25 cellular contexts compared by ENCODE assay signal in the genomic region with DNA sequence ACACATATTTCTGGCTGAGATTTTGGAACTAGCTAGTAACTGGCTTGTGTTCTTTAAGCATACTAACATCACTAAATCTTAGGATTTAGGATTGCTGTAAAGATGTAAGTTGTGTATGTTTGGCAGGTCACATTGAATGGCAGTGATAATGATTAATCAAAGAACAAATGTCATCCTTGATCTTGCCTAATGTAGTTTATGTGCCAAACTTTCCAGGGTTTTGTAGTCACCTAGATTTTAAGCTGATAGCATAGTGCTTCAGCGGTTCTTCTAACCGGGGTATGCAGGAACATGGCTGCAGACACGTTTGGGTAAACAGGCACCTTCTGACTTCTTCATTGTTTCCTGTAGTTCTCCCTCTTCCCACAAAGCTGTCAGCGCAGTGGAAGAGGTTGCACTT. TPM values are rescaled to one million over a fixed set of nuclear protein-coding genes. Genes with fewer than 3 reads are reported as not detected.
DNase-seq lines count a peak whose midpoint lies in the region; ATAC-seq and TF ChIP-seq lines count a peak whose summit lies in the region.
"Had no signal": no experiment of that assay in that cellular context is flagged by ENCODE, and none has a peak within 500 bp of the region (broad histone marks: within the 10 kb centered on the region; RNA-seq: fewer than 3 reads in every experiment).

No MANE protein-coding gene starts in this region.

- no peak overlapping the region for H2AFZ ChIP-seq in GM23338

- H3K27ac ChIP-seq in cardiac muscle cell (peak overlapping the region; percentile 38), right atrium auricular region (no peak overlapping the region), GM23338 (ENCODE audit: low read depth) (0 out of 2 replicates have a peak overlapping the region, but pooled peaks have one; percentile 16), thyroid gland (peak overlapping the region; percentile 31 to 85 (median 83))
- H3K27ac ChIP-seq: adrenal gland, lower lobe of right lung, SJSA1 had no signal

- intact Hi-C loops in thyroid gland (cut with DNase I), result no loop called here

- H3K9me2 ChIP-seq in GM23338 (ENCODE audit: insufficient read depth), result no peaks in the 10 kb centered on the region

- H3K79me2 ChIP-seq in GM23338 (replicated peaks; ENCODE audit: insufficient read depth), result peaks cover 6% of the 10 kb centered on the region; the same call in 1 of the 2 replicates

- H3K9me3 Mint-ChIP-seq in GM23338 (no peaks in the 10 kb centered on the region), chondrocyte (ENCODE audit: low read depth) (no peaks in the 10 kb centered on the region)
- H3K9me3 Mint-ChIP-seq: natural killer cell; T-helper 2 cell treated with Interferon-gamma antibody and Interleukin-4, amounts not matched to agents 5 μg/mL and 100 μg/mL, for 36 hours had no signal

- TF ChIP-seq POLR2A in thyroid gland (IDR thresholded peaks at IDR 0.05), result no peak

- 66 to 75% methylated on average over 4 of the region's 4 CpGs for WGBS in thyroid gland, 2 donors

- peaks cover 3% of the 10 kb centered on the region; the same call in 1 of the 3 replicates for H3K4me1 Mint-ChIP-seq in GM23338
- H3K4me1 Mint-ChIP-seq in chondrocyte (ENCODE audit: low read depth), result peaks cover 4% of the 10 kb centered on the region

- H4K20me1 ChIP-seq in GM23338 (replicated peaks; ENCODE audit: insufficient read depth), result no peaks in the 10 kb centered on the region; the same call in 1 of the 2 replicates

- H3K27me3 ChIP-seq in cardiac muscle cell (no peaks in the 10 kb centered on the region), right atrium auricular region (no peaks in the 10 kb centered on the region), GM23338 (ENCODE audit: insufficient read depth) (no peaks in the 10 kb centered on the region), thyroid gland (no peaks in the 10 kb centered on the region)
- H3K27me3 ChIP-seq: adrenal gland, esophagus squamous epithelium, SJSA1 had no signal

- H3K27me3 Mint-ChIP-seq in GM23338 (ENCODE audit: insufficient read depth, low read depth, poor library complexity) (no peaks in the 10 kb centered on the region), chondrocyte (ENCODE audit: low read depth) (no peaks in the 10 kb centered on the region)

- DNase-seq in cardiac muscle cell (ENCODE audit: low read depth in 1 of 2, low spot score in 1 of 2) (peak in 1 of 2 donors; percentile 18), right atrium auricular region (ENCODE audit: low spot score) (no peak), GM23338 (ENCODE audit: low spot score) (no peak), chondrocyte (ENCODE audit: low spot score) (no peak), thyroid gland (no peak), NCI-H1105 (lab: John Stamatoyannopoulos, UW) (no peak)
- DNase-seq: activated T-cell treated with anti-CD3 and anti-CD28 coated beads for 4 hours; adrenal gland; effector CD4-positive, alpha-beta T cell; esophagus squamous epithelium; glutamatergic neuron; Kasumi-1; lower lobe of right lung; natural killer cell; NCI-H1092 treated with DMSO at 0.1 percent for 48 hours; NCI-H526 treated with DMSO at 0.1 percent for 48 hours; posterior cingulate gyrus; small intestine; stimulated activated CD4-positive, alpha-beta T cell treated with anti-CD3 and anti-CD28 coated beads, Interleukin-4, amount 100 ng/mL, for 1 hour; substantia nigra had no signal

- no peaks in the 10 kb centered on the region for H3F3A ChIP-seq in GM23338 (replicated peaks; ENCODE audit: low read depth)

- H3K4me3 Mint-ChIP-seq in GM23338 (no peak overlapping the region), chondrocyte (ENCODE audit: unreplicated experiment) (no peak overlapping the region)
- H3K4me3 Mint-ChIP-seq: natural killer cell; T-helper 2 cell treated with Interferon-gamma antibody and Interleukin-4, amounts not matched to agents 5 μg/mL and 100 μg/mL, for 36 hours had no signal

- H3K27ac Mint-ChIP-seq in GM23338 (no peak overlapping the region), chondrocyte (ENCODE audit: unreplicated experiment) (peak overlapping the region; percentile 65)
- H3K27ac Mint-ChIP-seq: natural killer cell; T-helper 2 cell treated with Interferon-gamma antibody and Interleukin-4, amounts not matched to agents 5 μg/mL and 100 μg/mL, for 36 hours had no signal

- TF ChIP-seq CTCF in cardiac muscle cell (IDR thresholded peaks at IDR 0.05; ENCODE audit: low read depth, low read length), result no peak
- TF ChIP-seq CTCF in right atrium auricular region (IDR thresholded peaks at IDR 0.05), result no peak
- no peak for TF ChIP-seq CTCF in GM23338 (conservative IDR thresholded peaks at IDR 0.05; ENCODE audit: low read depth in 2 of 2)
- no peak for TF ChIP-seq CTCF in chondrocyte (IDR thresholded peaks at IDR 0.05)
- no peak for TF ChIP-seq CTCF in thyroid gland (IDR thresholded peaks at IDR 0.05)

- H3K4me1 ChIP-seq in cardiac muscle cell (ENCODE audit: low read depth) (peaks cover 13% of the 10 kb centered on the region), right atrium auricular region (peaks cover 0 to 17% of the 10 kb centered on the region in 2 donors), GM23338 (ENCODE audit: insufficient read depth) (no peaks in the 10 kb centered on the region), thyroid gland (peaks cover 69 to 87% of the 10 kb centered on the region in 2 donors)
- H3K4me1 ChIP-seq: SJSA1 had no signal

- no peak overlapping the region for H3K4me2 ChIP-seq in GM23338

- H3K9me3 ChIP-seq in cardiac muscle cell (ENCODE audit: low read depth) (no peaks in the 10 kb centered on the region), right atrium auricular region (no peaks in the 10 kb centered on the region), thyroid gland (no peaks in the 10 kb centered on the region)
- H3K9me3 ChIP-seq: adrenal gland, esophagus squamous epithelium, lower lobe of right lung, SJSA1 had no signal

- peaks cover 24% of the 10 kb centered on the region for H3K36me3 ChIP-seq in cardiac muscle cell
- H3K36me3 ChIP-seq in right atrium auricular region, result peaks cover 55% of the 10 kb centered on the region
- H3K36me3 ChIP-seq in GM23338 (ENCODE audit: insufficient read depth), result peaks cover 3% of the 10 kb centered on the region; the same call in 1 of the 2 replicates
- peaks cover 5 to 7% of the 10 kb centered on the region in 2 donors for H3K36me3 ChIP-seq in thyroid gland

- H3K36me3 Mint-ChIP-seq in GM23338 (ENCODE audit: low read depth) (peaks cover 27% of the 10 kb centered on the region; the same call in 2 of the 3 replicates), chondrocyte (ENCODE audit: low read depth) (peaks cover 19% of the 10 kb centered on the region)

- ATAC-seq in GM23338 (no peak), GM18498 (IDR thresholded peaks at IDR 0.05; ENCODE audit: unreplicated experiment) (no peak), HG03135 (IDR thresholded peaks at IDR 0.05; ENCODE audit: unreplicated experiment) (no peak)
- ATAC-seq: natural killer cell had no signal

- no peak overlapping the region for H3K4me3 ChIP-seq in cardiac muscle cell
- no peak overlapping the region for H3K4me3 ChIP-seq in right atrium auricular region
- H3K4me3 ChIP-seq in GM23338, result no peak overlapping the region
- no peak overlapping the region for H3K4me3 ChIP-seq in thyroid gland (replicated peaks in 1 of 3)
- H3K4me3 ChIP-seq: adrenal gland, esophagus squamous epithelium, lower lobe of right lung, SJSA1 had no signal

TF ChIP-seq in GM23338, 12 proteins besides CTCF, POLR2A, EP300 and RAD21 (continues in another document):
- TF ChIP-seq ZNF331 (CRISPR knock-in tag; IDR thresholded peaks at IDR 0.05; ENCODE audit: low read depth), result no peak
- TF ChIP-seq JUNB (IDR thresholded peaks at IDR 0.05; ENCODE audit: unreplicated experiment), result no peak

RNA-seq across cellular contexts. Expression of a gene that starts 9.7 kb away (rescaled TPM):
- total RNA-seq in cardiac muscle cell (11.1 and 18.6 TPM in 2 replicates), right atrium auricular region (10 to 100 TPM; 15.8 to 18.4 TPM), chondrocyte (22.7 to 37.4 TPM (median 27.2 TPM) in 3 replicates), thyroid gland (100 to 1,000 TPM in 3 of 4 donors, 10 to 100 TPM in 1; 89.2 to 204 (median 173) TPM)
- polyA plus RNA-seq in cardiac muscle cell (22.9 and 26.5 TPM in 2 replicates), GM23338 (2016; fragmentation: Nextera tagmentation; extraction: Ambion mirVana) (5.2 and 6.5 TPM in 2 replicates)
- total RNA-seq in GM23338 (2014; rRNA removed; shearing (Covaris generic)), result 8.0 and 9.5 TPM in 2 replicates

RNA-seq across cellular contexts. Expression of a gene that starts 25.4 kb away (rescaled TPM):
- total RNA-seq in cardiac muscle cell (25.0 and 29.4 TPM in 2 replicates), right atrium auricular region (10 to 100 TPM; 47.2 to 48.1 TPM), chondrocyte (39.1 to 41.8 TPM (median 40.6 TPM) in 3 replicates), thyroid gland (100 to 1,000 TPM; 144 to 164 (median 155) TPM)
- polyA plus RNA-seq in cardiac muscle cell (9.3 and 14.8 TPM in 2 replicates), GM23338 (2016; fragmentation: Nextera tagmentation; extraction: Ambion mirVana) (3.9 and 5.0 TPM in 2 replicates)
- total RNA-seq in GM23338 (2014; rRNA removed; shearing (Covaris generic)), result 14.6 and 19.4 TPM in 2 replicates

RNA-seq across cellular contexts. Expression of a gene that starts 53.2 kb away (rescaled TPM):
- total RNA-seq in cardiac muscle cell (not detected in 2 replicates), right atrium auricular region (not detected), chondrocyte (not detected in 3 replicates), thyroid gland (not detected)
- polyA plus RNA-seq in cardiac muscle cell (not detected in 2 replicates), GM23338 (2016; fragmentation: Nextera tagmentation; extraction: Ambion mirVana) (not detected in 2 replicates)
- total RNA-seq in GM23338 (2014; rRNA removed; shearing (Covaris generic)), result not detected in 2 replicates
- total RNA-seq: adrenal gland, cardiac septum, esophagus squamous epithelium, lower lobe of right lung, natural killer cell, SJSA1 had no signal
- polyA plus RNA-seq: adrenal gland, small intestine had no signal

Comparison
In these comparisons a context has a peak if more than half of its experiments do, and no peak if none do; other contexts are left out.
1. H3K27ac ChIP-seq: peak in cardiac muscle cell (single experiment), GM23338 (single experiment) and thyroid gland (3 of 3); none in right atrium auricular region (0 of 2).